ENCODE assay signal across 23 cellular contexts in the genomic region with DNA sequence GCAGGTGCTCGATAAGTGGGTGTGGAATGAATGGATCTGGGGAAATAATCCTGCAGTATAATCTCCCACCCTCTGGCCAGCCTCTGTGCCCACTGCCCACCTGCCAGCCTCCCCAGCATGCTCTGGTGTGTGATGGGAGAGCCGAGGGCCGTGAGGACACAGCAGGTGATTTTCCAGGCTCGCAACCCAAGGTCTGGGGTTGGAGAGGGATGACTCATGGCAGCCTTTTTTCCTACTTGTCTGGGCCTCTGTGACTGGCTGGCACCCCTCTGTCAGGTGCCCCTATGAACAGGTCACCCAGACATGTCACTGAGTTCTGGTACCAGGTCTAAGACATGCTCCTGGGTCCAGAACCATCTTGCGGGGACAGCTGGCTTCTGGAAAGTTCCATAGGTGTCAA.
DNase-seq lines count a peak whose midpoint lies in the region; ATAC-seq, FAIRE-seq and TF ChIP-seq lines count a peak whose summit lies in the region.
"Had no signal": no experiment of that assay in that cellular context is flagged by ENCODE, and none has a peak within 500 bp of the region (broad histone marks: within the 10 kb centered on the region; RNA-seq: fewer than 3 reads in every experiment).

No MANE protein-coding gene starts in this region.

- peak overlapping the region; percentile 58 for H3K4me3 Mint-ChIP-seq in T-helper 17 cell
- H3K4me3 Mint-ChIP-seq in activated naive CD4-positive, alpha-beta T cell treated with anti-CD3 and anti-CD28 coated beads for 36 hours: no peak overlapping the region
- H3K4me3 Mint-ChIP-seq: activated T-helper 1 cell treated with anti-CD3 and anti-CD28 coated beads, Interleukin-12 subunit alpha, Interleukin-12 subunit beta, Interleukin-2, Interleukin-4 antibody, amounts not matched to agents 30 ng/mL and 10 ng/mL and 1 ng/mL, durations not matched to agents 14 hours and 24 hours and 36 hours; HFFc6 had no signal

- DNase-seq in NCI-H2107 treated with DMSO at 0.1 percent for 48 hours (lab: John Stamatoyannopoulos, UW; ENCODE audit: unreplicated experiment): peak; percentile 42
- DNase-seq in NCI-H2107 (lab: John Stamatoyannopoulos, UW): no peak
- peak; percentile 75 for DNase-seq in DMS79 treated with DMSO at 0.1 percent for 48 hours (lab: John Stamatoyannopoulos, UW)
- DNase-seq in T-helper 17 cell: no peak
- DNase-seq in HTR-8/SVneo (ENCODE audit: insufficient read length, low spot score): no peak
- DNase-seq in activated naive CD4-positive, alpha-beta T cell treated with anti-CD3 and anti-CD28 coated beads for 36 hours: no peak
- DNase-seq in gastrocnemius medialis: no peak
- DNase-seq: activated CD4-positive, alpha-beta T cell treated with anti-CD3 and anti-CD28 coated beads for 1 hour; activated CD8-positive, alpha-beta memory T cell treated with anti-CD3 and anti-CD28 coated beads for 24 hours; BE2C; Calu3; HFFc6; IMR-90; NCI-H1436 treated with DMSO at 0.1 percent for 48 hours; NCI-H524 treated with DMSO at 0.1 percent for 48 hours had no signal

- TF ChIP-seq CTCF in neural cell (IDR thresholded peaks at IDR 0.05; ENCODE audit: poor library complexity, severe bottlenecking) (no peak), gastrocnemius medialis (IDR thresholded peaks at IDR 0.05 in 4 of 5, conservative IDR thresholded peaks at IDR 0.05 in 1 of 5) (no peak)

- FAIRE-seq in HTR-8/SVneo (lab: Jason Lieb, UNC): no peak
- FAIRE-seq: A204.1, islet of Langerhans had no signal

- no peaks in the 10 kb centered on the region for H3K9me3 Mint-ChIP-seq in activated naive CD4-positive, alpha-beta T cell treated with anti-CD3 and anti-CD28 coated beads for 36 hours
- H3K9me3 Mint-ChIP-seq: activated T-helper 1 cell treated with anti-CD3 and anti-CD28 coated beads, Interleukin-12 subunit alpha, Interleukin-12 subunit beta, Interleukin-2, Interleukin-4 antibody, amounts not matched to agents 30 ng/mL and 10 ng/mL and 1 ng/mL, durations not matched to agents 14 hours and 24 hours and 36 hours; dendritic cell treated with granulocyte-macrophage colony-stimulating factor and Interleukin-4, amounts not matched to agents 40 ng/mL and 50 ng/mL, for 4 days; HFFc6 had no signal

- H3K4me1 ChIP-seq in gastrocnemius medialis: peaks cover 9 to 13% of the 10 kb centered on the region in 2 donors
- H3K4me1 ChIP-seq: breast epithelium had no signal

- ATAC-seq in T-helper 17 cell (no peak), gastrocnemius medialis (no peak)

- H3K4me1 Mint-ChIP-seq in T-helper 17 cell: peaks cover 8% of the 10 kb centered on the region
- peaks cover 10% of the 10 kb centered on the region for H3K4me1 Mint-ChIP-seq in activated naive CD4-positive, alpha-beta T cell treated with anti-CD3 and anti-CD28 coated beads for 36 hours (ENCODE audit: low read depth)

- H3K36me3 ChIP-seq in neural cell (ENCODE audit: insufficient read depth, low read length) (no peaks in the 10 kb centered on the region), gastrocnemius medialis (no peaks in the 10 kb centered on the region)
- H3K36me3 ChIP-seq: BE2C, breast epithelium, right atrium auricular region had no signal

- no peaks in the 10 kb centered on the region for H3K27me3 ChIP-seq in neural cell (ENCODE audit: insufficient read depth, low read depth, low read length)
- H3K27me3 ChIP-seq in gastrocnemius medialis: no peaks in the 10 kb centered on the region
- H3K27me3 ChIP-seq: BE2C, right atrium auricular region had no signal

- peak overlapping the region; percentile 60 for H3K9ac ChIP-seq in neural cell (ENCODE audit: low read length)

- H3K36me3 Mint-ChIP-seq in T-helper 17 cell (ENCODE audit: low read depth): peaks cover 3% of the 10 kb centered on the region
- no peaks in the 10 kb centered on the region for H3K36me3 Mint-ChIP-seq in activated naive CD4-positive, alpha-beta T cell treated with anti-CD3 and anti-CD28 coated beads for 36 hours (ENCODE audit: low read depth)

- intact Hi-C loops in activated naive CD4-positive, alpha-beta T cell treated with anti-CD3 and anti-CD28 coated beads for 36 hours (cut with micrococcal nuclease): no loop called here
- intact Hi-C loops in gastrocnemius medialis (cut with DNase I; ENCODE audit: low total_unique reads): no loop called here

- no peaks in the 10 kb centered on the region for H3K9me2 ChIP-seq in neural cell (ENCODE audit: insufficient read depth, low read length)

- H3K79me2 ChIP-seq in neural cell (replicated peaks; ENCODE audit: insufficient read depth, low read length): no peaks in the 10 kb centered on the region
- H3K79me2 ChIP-seq: hepatocyte had no signal

- H3K9me3 ChIP-seq in T-helper 17 cell (ENCODE audit: control insufficient read depth, low read length, poor library complexity, severe bottlenecking) (no peaks in the 10 kb centered on the region), neural cell (ENCODE audit: low read length) (no peaks in the 10 kb centered on the region), gastrocnemius medialis (no peaks in the 10 kb centered on the region)
- H3K9me3 ChIP-seq: BE2C, breast epithelium, right atrium auricular region had no signal

- H2AFZ ChIP-seq in neural cell (ENCODE audit: low read depth, low read length): no peak overlapping the region
- H2AFZ ChIP-seq: hepatocyte had no signal

- in situ Hi-C loops in gastrocnemius medialis (cut with MboI; ENCODE audit: low sequenced_read_pairs in 4 of 4): loop anchor here in 1 of 4 donors (25.0 kb wide), 1 partner anchor 89 kb away; no protein-coding TSS in a partner anchor

- H3K27ac Mint-ChIP-seq in T-helper 17 cell: no peak overlapping the region
- H3K27ac Mint-ChIP-seq in activated naive CD4-positive, alpha-beta T cell treated with anti-CD3 and anti-CD28 coated beads for 36 hours: no peak overlapping the region
- H3K27ac Mint-ChIP-seq: activated T-helper 1 cell treated with anti-CD3 and anti-CD28 coated beads, Interleukin-12 subunit alpha, Interleukin-12 subunit beta, Interleukin-2, Interleukin-4 antibody, amounts not matched to agents 30 ng/mL and 10 ng/mL and 1 ng/mL, durations not matched to agents 14 hours and 24 hours and 36 hours; dendritic cell treated with granulocyte-macrophage colony-stimulating factor and Interleukin-4, amounts not matched to agents 40 ng/mL and 50 ng/mL, for 4 days; HFFc6 had no signal

- CTCF ChIA-PET in activated naive CD4-positive, alpha-beta T cell treated with anti-CD3 and anti-CD28 coated beads for 36 hours (lab: Charles Lee): no interaction called here

- TF ChIP-seq RAD21 in neural cell (conservative IDR thresholded peaks at IDR 0.05): no peak

- H4K20me1 ChIP-seq in neural cell (ENCODE audit: insufficient read depth): no peaks in the 10 kb centered on the region

- no peak for TF ChIP-seq POLR2A in gastrocnemius medialis (IDR thresholded peaks at IDR 0.05)

- H3K27ac ChIP-seq in neural cell (ENCODE audit: low read length) (peak overlapping the region; percentile 82), gastrocnemius medialis (no peak overlapping the region)
- H3K27ac ChIP-seq: breast epithelium, hepatocyte, right atrium auricular region had no signal

- no peak for TF ChIP-seq EP300 in neural cell (conservative IDR thresholded peaks at IDR 0.05; ENCODE audit: poor library complexity, severe bottlenecking)

- peaks cover 9% of the 10 kb centered on the region for H3F3A ChIP-seq in neural cell (ENCODE audit: insufficient read depth, low read length, poor library complexity, severe bottlenecking)

- H3K4me3 ChIP-seq in neural cell (ENCODE audit: low read length) (peak overlapping the region; percentile 45), gastrocnemius medialis (no peak overlapping the region)
- H3K4me3 ChIP-seq: breast epithelium, hepatocyte had no signal

- peaks cover 33% of the 10 kb centered on the region for H3K27me3 Mint-ChIP-seq in T-helper 17 cell
- H3K27me3 Mint-ChIP-seq in activated naive CD4-positive, alpha-beta T cell treated with anti-CD3 and anti-CD28 coated beads for 36 hours (ENCODE audit: low read depth): peaks cover 9% of the 10 kb centered on the region

- no peak overlapping the region for H3K4me2 ChIP-seq in neural cell (ENCODE audit: low read length)

TF ChIP-seq in neural cell, 6 proteins besides CTCF, POLR2A, EP300 and RAD21:
- TF ChIP-seq, protein P1, sequence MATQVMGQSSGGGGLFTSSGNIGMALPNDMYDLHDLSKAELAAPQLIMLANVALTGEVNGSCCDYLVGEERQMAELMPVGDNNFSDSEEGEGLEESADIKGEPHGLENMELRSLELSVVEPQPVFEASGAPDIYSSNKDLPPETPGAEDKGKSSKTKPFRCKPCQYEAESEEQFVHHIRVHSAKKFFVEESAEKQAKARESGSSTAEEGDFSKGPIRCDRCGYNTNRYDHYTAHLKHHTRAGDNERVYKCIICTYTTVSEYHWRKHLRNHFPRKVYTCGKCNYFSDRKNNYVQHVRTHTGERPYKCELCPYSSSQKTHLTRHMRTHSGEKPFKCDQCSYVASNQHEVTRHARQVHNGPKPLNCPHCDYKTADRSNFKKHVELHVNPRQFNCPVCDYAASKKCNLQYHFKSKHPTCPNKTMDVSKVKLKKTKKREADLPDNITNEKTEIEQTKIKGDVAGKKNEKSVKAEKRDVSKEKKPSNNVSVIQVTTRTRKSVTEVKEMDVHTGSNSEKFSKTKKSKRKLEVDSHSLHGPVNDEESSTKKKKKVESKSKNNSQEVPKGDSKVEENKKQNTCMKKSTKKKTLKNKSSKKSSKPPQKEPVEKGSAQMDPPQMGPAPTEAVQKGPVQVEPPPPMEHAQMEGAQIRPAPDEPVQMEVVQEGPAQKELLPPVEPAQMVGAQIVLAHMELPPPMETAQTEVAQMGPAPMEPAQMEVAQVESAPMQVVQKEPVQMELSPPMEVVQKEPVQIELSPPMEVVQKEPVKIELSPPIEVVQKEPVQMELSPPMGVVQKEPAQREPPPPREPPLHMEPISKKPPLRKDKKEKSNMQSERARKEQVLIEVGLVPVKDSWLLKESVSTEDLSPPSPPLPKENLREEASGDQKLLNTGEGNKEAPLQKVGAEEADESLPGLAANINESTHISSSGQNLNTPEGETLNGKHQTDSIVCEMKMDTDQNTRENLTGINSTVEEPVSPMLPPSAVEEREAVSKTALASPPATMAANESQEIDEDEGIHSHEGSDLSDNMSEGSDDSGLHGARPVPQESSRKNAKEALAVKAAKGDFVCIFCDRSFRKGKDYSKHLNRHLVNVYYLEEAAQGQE (IDR thresholded peaks at IDR 0.05; ENCODE audit: borderline replicate concordance): no peak
- TF ChIP-seq TAF1 (IDR thresholded peaks at IDR 0.05; ENCODE audit: low read depth) (no peak), SMC3 (conservative IDR thresholded peaks at IDR 0.05; ENCODE audit: poor library complexity) (no peak), EZH2 (IDR thresholded peaks at IDR 0.05; ENCODE audit: borderline replicate concordance, insufficient read depth, low read length, poor library complexity, severe bottlenecking) (no peak), POLR2AphosphoS5 (IDR thresholded peaks at IDR 0.05) (no peak)

Comparison
In these comparisons a context has a peak if more than half of its experiments do, and no peak if none do; other contexts are left out.
1. DNase-seq: peak in NCI-H2107 treated with DMSO at 0.1 percent for 48 hours (single experiment) and DMS79 treated with DMSO at 0.1 percent for 48 hours (single experiment); none in NCI-H2107 (single experiment), T-helper 17 cell (0 of 3), HTR-8/SVneo (single experiment), activated naive CD4-positive, alpha-beta T cell treated with anti-CD3 and anti-CD28 coated beads for 36 hours (single experiment) and gastrocnemius medialis (0 of 2).